In genomic region chr3:2504912-2505311, GRCh38 we compare ENCODE assay signal across 21 cellular contexts.
"Had no signal": no experiment of that assay in that cellular context is flagged by ENCODE, and none has a peak within 500 bp of the region (broad histone marks: within the 10 kb centered on the region; RNA-seq: fewer than 3 reads in every experiment).

No MANE protein-coding gene starts in this region.

- H3K27ac ChIP-seq: coronary artery, esophagus muscularis mucosa, foreskin keratinocyte, gastrocnemius medialis, heart right ventricle, left lung, lower lobe of right lung had no signal

- H3K4me1 ChIP-seq: esophagus muscularis mucosa, foreskin keratinocyte, gastrocnemius medialis, heart right ventricle, left lung, lower lobe of right lung had no signal

- ATAC-seq: foreskin keratinocyte, gastrocnemius medialis, heart right ventricle, left cardiac atrium, left lung, left ventricle myocardium superior, lower lobe of right lung, mucosa of descending colon had no signal

- H3K36me3 ChIP-seq: esophagus muscularis mucosa, gastrocnemius medialis, heart right ventricle, left lung, lower lobe of right lung had no signal

- H3K27me3 ChIP-seq: esophagus muscularis mucosa, foreskin keratinocyte, gastrocnemius medialis, heart right ventricle, left lung had no signal

- H3K9me3 ChIP-seq: esophagus muscularis mucosa, gastrocnemius medialis, heart right ventricle, left lung, lower lobe of right lung, mucosa of descending colon had no signal

- H3K4me3 ChIP-seq: coronary artery, esophagus muscularis mucosa, gastrocnemius medialis, heart right ventricle, left lung, lower lobe of right lung, mucosa of descending colon had no signal

- DNase-seq: dermis blood vessel endothelial cell; dorsolateral prefrontal cortex; effector CD4-positive, alpha-beta T cell; effector memory CD4-positive, alpha-beta T cell; foreskin keratinocyte; gastrocnemius medialis; glutamatergic neuron; head of caudate nucleus; heart right ventricle; hippocampal formation; left cardiac atrium; left lung; left ventricle myocardium superior; lower lobe of right lung; mesenchymal stem cell; mucosa of descending colon had no signal

- FAIRE-seq: colon, endothelial cell of umbilical vein, keratinocyte had no signal
